In the genomic region with DNA sequence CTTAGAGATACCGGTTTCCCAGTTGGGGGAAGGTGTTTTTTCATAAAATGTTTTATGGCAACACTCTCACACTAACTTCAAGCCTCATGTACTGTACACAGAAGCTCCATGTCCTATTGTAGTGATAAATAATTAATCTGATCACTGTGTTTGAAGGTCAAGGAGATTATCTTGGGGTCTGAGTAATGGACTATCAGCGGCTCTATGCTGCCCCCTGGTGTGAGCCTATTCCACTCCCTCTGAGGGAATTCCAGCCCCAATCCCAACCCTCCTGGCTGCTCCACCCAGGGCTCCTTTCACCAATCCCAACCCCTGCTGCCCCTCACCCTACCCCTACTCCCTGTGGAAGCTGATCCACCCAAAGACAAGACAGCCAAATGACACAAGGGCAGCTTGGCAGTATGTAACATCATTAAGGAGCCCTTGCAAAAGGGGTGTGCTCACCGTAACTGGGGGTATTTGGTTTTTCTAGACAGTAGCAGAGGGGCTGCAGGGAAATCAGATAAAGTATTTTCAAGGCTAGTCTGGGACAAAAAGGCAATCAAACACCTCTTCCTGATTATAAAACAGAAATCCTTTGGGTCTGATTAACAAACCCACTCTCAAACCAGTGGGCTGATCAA, we compare ENCODE assay signal across 1 cellular context.
TF ChIP-seq lines count a peak whose summit lies in the region.

No MANE protein-coding gene starts in this region.

TF ChIP-seq in IMR-90, 13 proteins besides CTCF, POLR2A, EP300 and RAD21:
- TF ChIP-seq SMC3 (IDR thresholded peaks at IDR 0.05; ENCODE audit: low read depth, low read length) (peak; percentile 91), FOS (IDR thresholded peaks at IDR 0.05; ENCODE audit: low read depth, low read length) (no peak)
